Comparison of ENCODE assay signal across 25 cellular contexts in the genomic region with DNA sequence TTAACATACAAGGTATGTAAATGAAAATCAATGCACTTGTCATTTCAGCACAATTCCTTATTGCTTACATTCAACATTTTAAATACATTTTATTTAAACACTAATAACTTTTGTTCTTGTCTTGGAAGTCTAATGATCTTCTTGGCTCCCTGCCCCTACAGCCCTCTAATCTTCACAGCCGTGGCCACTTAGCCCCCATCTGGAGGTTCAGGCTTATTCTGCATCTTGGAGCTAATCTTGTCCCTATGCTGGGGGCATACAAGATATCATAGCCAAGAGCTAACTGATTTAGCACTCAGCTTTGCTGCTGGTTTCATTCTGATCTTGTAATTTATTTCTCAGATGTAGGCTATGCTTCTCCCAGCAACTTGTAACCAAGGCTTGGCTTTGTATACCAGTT.
"Had no signal": no experiment of that assay in that cellular context is flagged by ENCODE, and none has a peak within 500 bp of the region (broad histone marks: within the 10 kb centered on the region; RNA-seq: fewer than 3 reads in every experiment).

No MANE protein-coding gene starts in this region.

- H3K4me1 ChIP-seq: adrenal gland, body of pancreas, breast epithelium, Peyer's patch, SJSA1 had no signal

- H3K27ac ChIP-seq: adrenal gland, body of pancreas, breast epithelium, Peyer's patch, SJSA1 had no signal

- H3K9me3 ChIP-seq: adrenal gland, body of pancreas, breast epithelium, Peyer's patch, SJSA1, SK-N-SH had no signal

- H3K27me3 ChIP-seq: adrenal gland, body of pancreas, breast epithelium, Peyer's patch, SJSA1 had no signal

- H3K4me3 ChIP-seq: adrenal gland, body of pancreas, breast epithelium, Peyer's patch, SJSA1 had no signal

- H3K36me3 ChIP-seq: adrenal gland, breast epithelium, Peyer's patch, SJSA1 had no signal

- DNase-seq: activated CD4-positive, alpha-beta memory T cell treated with anti-CD3 and anti-CD28 coated beads for 36 hours; activated CD4-positive, alpha-beta T cell treated with anti-CD3 and anti-CD28 coated beads for 36 hours; activated CD4-positive, alpha-beta T cell treated with anti-CD3 and anti-CD28 coated beads, Interleukin-2, amount 50 U/mL, for 1 hour; activated CD8-positive, alpha-beta memory T cell treated with anti-CD3 and anti-CD28 coated beads, Interleukin-2, amount 50 U/mL, for 4 hours; activated gamma-delta T cell treated with Interleukin-2 at 50 U/mL for 16 hours; activated naive CD4-positive, alpha-beta T cell treated with anti-CD3 and anti-CD28 coated beads for 36 hours; activated T-cell treated with anti-CD3 and anti-CD28 coated beads for 4 hours; activated T-cell treated with anti-CD3 and anti-CD28 coated beads, Interleukin-2, amount 50 U/mL, for 4 hours; adrenal gland; body of pancreas; Karpas-422; NCI-H1105; NCI-H1417 treated with DMSO at 0.1 percent for 48 hours; NCI-H187 treated with DMSO at 0.1 percent for 48 hours; NCI-H2081; NCI-H2227 treated with DMSO at 0.1 percent for 48 hours; NCI-H526 treated with DMSO at 0.1 percent for 48 hours; NCI-H774; PC-3; Peyer's patch; RPMI8226; SHP77 treated with DMSO at 0.1 percent for 48 hours; SK-N-SH had no signal
